Comparison of ENCODE assay signal across 1 cellular context in genomic region chr14:71339650-71340415, GRCh38.
TF ChIP-seq lines count a peak whose summit lies in the region.

No MANE protein-coding gene starts in this region.

TF ChIP-seq in HEK293, 187 proteins besides CTCF, POLR2A, EP300 and RAD21 (continued from another document):
- TF ChIP-seq ZNF18 (tag by site-specific recombination; IDR thresholded peaks at IDR 0.05): 0 out of 2 replicates have a peak, but pooled peaks have one; percentile 18
- TF ChIP-seq FEZF1 (tag by site-specific recombination; IDR thresholded peaks at IDR 0.05): peak; percentile 77
- peak; percentile 36; the same call in 1 of the 2 replicates for TF ChIP-seq GLI2 (tag by site-specific recombination; IDR thresholded peaks at IDR 0.05; ENCODE audit: borderline replicate concordance, low read depth)
- TF ChIP-seq ZNF629 (tag by site-specific recombination; IDR thresholded peaks at IDR 0.05): peak; percentile 43; the same call in 1 of the 2 replicates
- TF ChIP-seq ZNF610 (tag by site-specific recombination; IDR thresholded peaks at IDR 0.05; ENCODE audit: borderline replicate concordance): no peak
- TF ChIP-seq PRDM6 (tag by site-specific recombination; IDR thresholded peaks at IDR 0.05): peak; percentile 83
- no peak for TF ChIP-seq ZNF692 (tag by site-specific recombination; IDR thresholded peaks at IDR 0.05)
- 0 out of 2 replicates have a peak, but pooled peaks have one; percentile 13 for TF ChIP-seq ZNF596 (tag by site-specific recombination; IDR thresholded peaks at IDR 0.05)
- peak; percentile 80; the same call in 1 of the 2 replicates for TF ChIP-seq TRIM28 (IDR thresholded peaks at IDR 0.05; ENCODE audit: borderline replicate concordance, low read length)
- TF ChIP-seq ZBTB44 (tag by site-specific recombination; IDR thresholded peaks at IDR 0.05): peak; percentile 23; the same call in 1 of the 2 replicates
- TF ChIP-seq ZNF2 (tag by site-specific recombination; IDR thresholded peaks at IDR 0.05): no peak
- no peak for TF ChIP-seq ZBTB21 (tag by site-specific recombination; IDR thresholded peaks at IDR 0.05)
- no peak for TF ChIP-seq SP2 (tag by site-specific recombination; IDR thresholded peaks at IDR 0.05)
- peak; percentile 76 for TF ChIP-seq ZNF843 (tag by site-specific recombination; IDR thresholded peaks at IDR 0.05)
TF ChIP-seq in HEK293: peak in this region for 11.
